ENCODE assay signal across 15 cellular contexts in genomic region chr13:98280176-98280510, GRCh38.
DNase-seq lines count a peak whose midpoint lies in the region; ATAC-seq and TF ChIP-seq lines count a peak whose summit lies in the region.
"Had no signal": no experiment of that assay in that cellular context is flagged by ENCODE, and none has a peak within 500 bp of the region (broad histone marks: within the 10 kb centered on the region; RNA-seq: fewer than 3 reads in every experiment).

No MANE protein-coding gene starts in this region.

- no peaks in the 10 kb centered on the region for H3K9me3 ChIP-seq in CD4-positive, alpha-beta memory T cell (ENCODE audit: control insufficient read depth in 1 of 2, low read length in 2 of 2)
- H3K9me3 ChIP-seq in gastrocnemius medialis (no peaks in the 10 kb centered on the region), vagina (no peaks in the 10 kb centered on the region)
- H3K9me3 ChIP-seq: right atrium auricular region, stomach had no signal

- no peak overlapping the region for H3K27ac Mint-ChIP-seq in CD4-positive, alpha-beta memory T cell
- H3K27ac Mint-ChIP-seq in activated T-helper 2 cell treated with anti-CD3 and anti-CD28 coated beads, Interferon-gamma antibody, Interleukin-2, Interleukin-4, amounts not matched to agents 10 μg/mL and 5 μg/mL and 100 μg/mL, durations not matched to agents 14 hours and 24 hours and 36 hours = no peak overlapping the region
- H3K27ac Mint-ChIP-seq in nephron progenitor cell = peak overlapping the region; percentile 98

- H3K4me3 ChIP-seq in CD4-positive, alpha-beta memory T cell (ENCODE audit: low read length in 2 of 2) = no peak overlapping the region
- H3K4me3 ChIP-seq in gastrocnemius medialis (no peak overlapping the region), vagina (no peak overlapping the region)
- H3K4me3 ChIP-seq: coronary artery, right atrium auricular region, stomach had no signal

- DNase-seq in CD4-positive, alpha-beta memory T cell = no peak
- DNase-seq in activated T-helper 2 cell treated with anti-CD3 and anti-CD28 coated beads, Interferon-gamma antibody, Interleukin-2, Interleukin-4, amounts not matched to agents 10 μg/mL and 5 μg/mL and 100 μg/mL, durations not matched to agents 14 hours and 24 hours and 36 hours (ENCODE audit: low spot score) = no peak
- DNase-seq in nephron progenitor cell (peak; percentile 53), HCEC 1CT (no peak), gastrocnemius medialis (no peak), vagina (ENCODE audit: extremely low spot score in 2 of 2) (no peak)
- DNase-seq: activated CD8-positive, alpha-beta memory T cell treated with anti-CD3 and anti-CD28 coated beads, Interleukin-2, amount 50 U/mL, for 48 hours; amygdala; SHP77 treated with DMSO at 0.1 percent for 48 hours; stimulated activated CD4-positive, alpha-beta T cell treated with anti-CD3 and anti-CD28 coated beads, Interleukin-4, amount 100 ng/mL, for 4 hours; stomach had no signal

- H3K27ac ChIP-seq in CD4-positive, alpha-beta memory T cell (ENCODE audit: low read depth, low read length) = no peak overlapping the region
- H3K27ac ChIP-seq in gastrocnemius medialis = no peak overlapping the region
- H3K27ac ChIP-seq in vagina = no peak overlapping the region
- H3K27ac ChIP-seq: coronary artery, right atrium auricular region, stomach had no signal

- intact Hi-C loops in CD4-positive, alpha-beta memory T cell (cut with micrococcal nuclease) = no loop called here
- intact Hi-C loops in activated T-helper 2 cell treated with anti-CD3 and anti-CD28 coated beads, Interferon-gamma antibody, Interleukin-2, Interleukin-4, amounts not matched to agents 10 μg/mL and 5 μg/mL and 100 μg/mL, durations not matched to agents 14 hours and 24 hours and 36 hours (cut with micrococcal nuclease) = no loop called here
- intact Hi-C loops in gastrocnemius medialis (cut with DNase I; ENCODE audit: low total_unique reads) = no loop called here
- intact Hi-C loops in vagina (cut with DNase I) = no loop called here

- H3K4me1 ChIP-seq in CD4-positive, alpha-beta memory T cell (ENCODE audit: insufficient read depth, low read length) = no peaks in the 10 kb centered on the region
- H3K4me1 ChIP-seq in gastrocnemius medialis (no peaks in the 10 kb centered on the region), vagina (no peaks in the 10 kb centered on the region)

- TF ChIP-seq POLR2A in gastrocnemius medialis (IDR thresholded peaks at IDR 0.05) = no peak
- TF ChIP-seq POLR2A in vagina (IDR thresholded peaks at IDR 0.05) = no peak

- no peaks in the 10 kb centered on the region for H3K36me3 ChIP-seq in CD4-positive, alpha-beta memory T cell (ENCODE audit: insufficient read depth, low read length)
- H3K36me3 ChIP-seq in gastrocnemius medialis (no peaks in the 10 kb centered on the region), vagina (no peaks in the 10 kb centered on the region)
- H3K36me3 ChIP-seq: right atrium auricular region, stomach had no signal

- CTCF ChIA-PET in CD4-positive, alpha-beta memory T cell (lab: Charles Lee; ENCODE audit: partially characterized antibody) = no interaction called here

- ATAC-seq in GM19463 (IDR thresholded peaks at IDR 0.05; ENCODE audit: unreplicated experiment) (peak; percentile 24), gastrocnemius medialis (no peak)
- ATAC-seq: HCT116 had no signal

- no peaks in the 10 kb centered on the region for H3K36me3 Mint-ChIP-seq in CD4-positive, alpha-beta memory T cell
- H3K36me3 Mint-ChIP-seq in activated T-helper 2 cell treated with anti-CD3 and anti-CD28 coated beads, Interferon-gamma antibody, Interleukin-2, Interleukin-4, amounts not matched to agents 10 μg/mL and 5 μg/mL and 100 μg/mL, durations not matched to agents 14 hours and 24 hours and 36 hours (ENCODE audit: low read depth) = no peaks in the 10 kb centered on the region
- H3K36me3 Mint-ChIP-seq in nephron progenitor cell (ENCODE audit: low read depth) = no peaks in the 10 kb centered on the region

- TF ChIP-seq CTCF in nephron progenitor cell (IDR thresholded peaks at IDR 0.05) = no peak
- TF ChIP-seq CTCF in gastrocnemius medialis (IDR thresholded peaks at IDR 0.05 in 4 of 5, conservative IDR thresholded peaks at IDR 0.05 in 1 of 5) = no peak
- TF ChIP-seq CTCF in vagina (IDR thresholded peaks at IDR 0.05) = no peak

- in situ Hi-C loops in gastrocnemius medialis (cut with MboI; ENCODE audit: low sequenced_read_pairs in 4 of 4) = no loop called here

- no peaks in the 10 kb centered on the region for H3K27me3 ChIP-seq in CD4-positive, alpha-beta memory T cell (ENCODE audit: insufficient read depth, low read length)
- H3K27me3 ChIP-seq in gastrocnemius medialis = no peaks in the 10 kb centered on the region
- H3K27me3 ChIP-seq in vagina = no peaks in the 10 kb centered on the region
- H3K27me3 ChIP-seq: right atrium auricular region, stomach had no signal

- H3K4me3 Mint-ChIP-seq in CD4-positive, alpha-beta memory T cell = peak overlapping the region in 5 of 8 donors; percentile 31 to 75 (median 67)
- peak overlapping the region; percentile 51 for H3K4me3 Mint-ChIP-seq in activated T-helper 2 cell treated with anti-CD3 and anti-CD28 coated beads, Interferon-gamma antibody, Interleukin-2, Interleukin-4, amounts not matched to agents 10 μg/mL and 5 μg/mL and 100 μg/mL, durations not matched to agents 14 hours and 24 hours and 36 hours (ENCODE audit: low read depth)
- H3K4me3 Mint-ChIP-seq in nephron progenitor cell = peak overlapping the region; percentile 69

- POLR2A ChIA-PET in CD4-positive, alpha-beta memory T cell (lab: Charles Lee; ENCODE audit: partially characterized antibody) = no interaction called here

- no peaks in the 10 kb centered on the region for H3K9me3 Mint-ChIP-seq in CD4-positive, alpha-beta memory T cell
- H3K9me3 Mint-ChIP-seq in activated T-helper 2 cell treated with anti-CD3 and anti-CD28 coated beads, Interferon-gamma antibody, Interleukin-2, Interleukin-4, amounts not matched to agents 10 μg/mL and 5 μg/mL and 100 μg/mL, durations not matched to agents 14 hours and 24 hours and 36 hours = no peaks in the 10 kb centered on the region
- no peaks in the 10 kb centered on the region for H3K9me3 Mint-ChIP-seq in nephron progenitor cell

- H3K27me3 Mint-ChIP-seq in CD4-positive, alpha-beta memory T cell = peaks cover 10 to 12% of the 10 kb centered on the region in 2 donors
- H3K27me3 Mint-ChIP-seq in activated T-helper 2 cell treated with anti-CD3 and anti-CD28 coated beads, Interferon-gamma antibody, Interleukin-2, Interleukin-4, amounts not matched to agents 10 μg/mL and 5 μg/mL and 100 μg/mL, durations not matched to agents 14 hours and 24 hours and 36 hours (ENCODE audit: low read depth) = peaks cover 3% of the 10 kb centered on the region
- H3K27me3 Mint-ChIP-seq in nephron progenitor cell (ENCODE audit: low read depth, poor library complexity) = no peaks in the 10 kb centered on the region

- H3K4me1 Mint-ChIP-seq in CD4-positive, alpha-beta memory T cell = peaks cover 0 to 2% (median 0%) of the 10 kb centered on the region in 4 donors
- peaks cover 3% of the 10 kb centered on the region for H3K4me1 Mint-ChIP-seq in activated T-helper 2 cell treated with anti-CD3 and anti-CD28 coated beads, Interferon-gamma antibody, Interleukin-2, Interleukin-4, amounts not matched to agents 10 μg/mL and 5 μg/mL and 100 μg/mL, durations not matched to agents 14 hours and 24 hours and 36 hours (ENCODE audit: low read depth)
- H3K4me1 Mint-ChIP-seq in nephron progenitor cell = peaks cover 48% of the 10 kb centered on the region
